Comparison of ENCODE assay signal across 27 cellular contexts in genomic region chr1:84245566-84245965, GRCh38. TPM values are rescaled to one million over a fixed set of nuclear protein-coding genes. Genes with fewer than 3 reads are reported as not detected.
DNase-seq lines count a peak whose midpoint lies in the region; ATAC-seq and TF ChIP-seq lines count a peak whose summit lies in the region.
"Had no signal": no experiment of that assay in that cellular context is flagged by ENCODE, and none has a peak within 500 bp of the region (broad histone marks: within the 10 kb centered on the region; RNA-seq: fewer than 3 reads in every experiment).

No MANE protein-coding gene starts in this region.

- no peaks in the 10 kb centered on the region for H3K27me3 Mint-ChIP-seq in natural killer cell treated with Interleukin-12 subunit alpha and Interleukin-12 subunit beta and Interleukin-15 and Interleukin-18, amount 100 ng/mL, for 72 hours
- H3K27me3 Mint-ChIP-seq: activated CD4-positive, alpha-beta T cell treated with anti-CD3 and anti-CD28 coated beads for 36 hours; activated T-cell treated with anti-CD3 and anti-CD28 coated beads, Interleukin-2, amount 50 U/mL, for 24 hours; IgD-negative memory B cell; stimulated activated naive CD8-positive, alpha-beta T cell treated with anti-CD3 and anti-CD28 coated beads, Interleukin-15, Interleukin-2, amounts not matched to agents 100 ng/mL and 50 ng/mL, for 24 hours had no signal

- DNase-seq in CMK (ENCODE audit: low read depth), result peak; percentile 30
- DNase-seq in RPMI7951 (ENCODE audit: low read depth), result peak; percentile 53
- DNase-seq in fibroblast of mammary gland (ENCODE audit: low read depth), result peak; percentile 13
- no peak for DNase-seq in natural killer cell treated with Interleukin-12 subunit alpha and Interleukin-12 subunit beta and Interleukin-15 and Interleukin-18, amount 100 ng/mL, for 72 hours (ENCODE audit: low spot score)
- DNase-seq in uterus, result no peak
- DNase-seq: ACHN; activated CD4-positive, alpha-beta T cell treated with anti-CD3 and anti-CD28 coated beads for 36 hours; activated CD8-positive, alpha-beta memory T cell treated with anti-CD3 and anti-CD28 coated beads for 24 hours; activated naive CD4-positive, alpha-beta T cell treated with Interleukin-2 at 50 U/mL for 16 hours; activated T-cell treated with anti-CD3 and anti-CD28 coated beads, Interleukin-2, amount 50 U/mL, for 24 hours; C1 segment of cervical spinal cord; foreskin keratinocyte; GOT3; islet precursor cell; lower lobe of right lung; MM.1S; NCI-H1436 treated with DMSO at 0.1 percent for 48 hours; NCI-H69; Right ventricle myocardium superior; stimulated activated CD4-positive, alpha-beta T cell treated with anti-CD3 and anti-CD28 coated beads, Interleukin-4, amount 100 ng/mL, for 4 hours; transverse colon had no signal

- H3K9me3 Mint-ChIP-seq in natural killer cell treated with Interleukin-12 subunit alpha and Interleukin-12 subunit beta and Interleukin-15 and Interleukin-18, amount 100 ng/mL, for 72 hours, result peaks cover 3% of the 10 kb centered on the region

- H3K4me3 ChIP-seq in fibroblast of mammary gland (ENCODE audit: control insufficient read depth, low read depth, low read length), result no peak overlapping the region
- H3K4me3 ChIP-seq in uterus, result no peak overlapping the region
- H3K4me3 ChIP-seq: lower lobe of right lung, transverse colon had no signal

- intact Hi-C loops in uterus (cut with DNase I; ENCODE audit: low total_unique reads), result no loop called here

- H3K9me3 ChIP-seq in uterus, result no peaks in the 10 kb centered on the region
- H3K9me3 ChIP-seq: lower lobe of right lung, neutrophil had no signal

- H3K27ac Mint-ChIP-seq in natural killer cell treated with Interleukin-12 subunit alpha and Interleukin-12 subunit beta and Interleukin-15 and Interleukin-18, amount 100 ng/mL, for 72 hours, result peak overlapping the region in 1 of 2 donors; percentile 31
- H3K27ac Mint-ChIP-seq: activated CD4-positive, alpha-beta T cell treated with anti-CD3 and anti-CD28 coated beads for 36 hours; activated T-cell treated with anti-CD3 and anti-CD28 coated beads, Interleukin-2, amount 50 U/mL, for 24 hours; IgD-negative memory B cell; stimulated activated naive CD8-positive, alpha-beta T cell treated with anti-CD3 and anti-CD28 coated beads, Interleukin-15, Interleukin-2, amounts not matched to agents 100 ng/mL and 50 ng/mL, for 24 hours had no signal

- ATAC-seq in natural killer cell treated with Interleukin-12 subunit alpha and Interleukin-12 subunit beta and Interleukin-15 and Interleukin-18, amount 100 ng/mL, for 72 hours, result no peak
- ATAC-seq in GM19324 (IDR thresholded peaks at IDR 0.05; ENCODE audit: low FRiP score, unreplicated experiment) (no peak), HG03520 (IDR thresholded peaks at IDR 0.05; ENCODE audit: unreplicated experiment) (no peak), HG03571 (IDR thresholded peaks at IDR 0.05; ENCODE audit: unreplicated experiment) (no peak)
- ATAC-seq: activated CD4-positive, alpha-beta T cell treated with anti-CD3 and anti-CD28 coated beads for 36 hours; foreskin keratinocyte; lower lobe of right lung had no signal

- peaks cover 14 to 32% of the 10 kb centered on the region in 2 donors for H3K4me1 Mint-ChIP-seq in natural killer cell treated with Interleukin-12 subunit alpha and Interleukin-12 subunit beta and Interleukin-15 and Interleukin-18, amount 100 ng/mL, for 72 hours (ENCODE audit: low read depth in 2 of 2)

- TF ChIP-seq CTCF in fibroblast of mammary gland (conservative IDR thresholded peaks at IDR 0.05; ENCODE audit: control insufficient read depth, insufficient read depth, low read depth, low read length) (no peak), uterus (IDR thresholded peaks at IDR 0.05) (no peak)

- no peaks in the 10 kb centered on the region for H3K36me3 ChIP-seq in uterus
- H3K36me3 ChIP-seq: lower lobe of right lung, neutrophil, transverse colon had no signal

- TF ChIP-seq POLR2A in uterus (IDR thresholded peaks at IDR 0.05), result no peak

- no peaks in the 10 kb centered on the region for H3K27me3 ChIP-seq in uterus
- H3K27me3 ChIP-seq: foreskin keratinocyte, neutrophil, transverse colon had no signal

- peak overlapping the region; percentile 51 for H3K4me3 Mint-ChIP-seq in natural killer cell treated with Interleukin-12 subunit alpha and Interleukin-12 subunit beta and Interleukin-15 and Interleukin-18, amount 100 ng/mL, for 72 hours
- H3K4me3 Mint-ChIP-seq: activated CD4-positive, alpha-beta T cell treated with anti-CD3 and anti-CD28 coated beads for 36 hours; activated T-cell treated with anti-CD3 and anti-CD28 coated beads, Interleukin-2, amount 50 U/mL, for 24 hours; IgD-negative memory B cell; stimulated activated naive CD8-positive, alpha-beta T cell treated with anti-CD3 and anti-CD28 coated beads, Interleukin-15, Interleukin-2, amounts not matched to agents 100 ng/mL and 50 ng/mL, for 24 hours had no signal

- peaks cover 15% of the 10 kb centered on the region for H3K36me3 Mint-ChIP-seq in natural killer cell treated with Interleukin-12 subunit alpha and Interleukin-12 subunit beta and Interleukin-15 and Interleukin-18, amount 100 ng/mL, for 72 hours

- no peaks in the 10 kb centered on the region for H3K4me1 ChIP-seq in uterus
- H3K4me1 ChIP-seq: foreskin keratinocyte, lower lobe of right lung had no signal

- H3K27ac ChIP-seq in uterus, result peak overlapping the region in 1 of 2 donors; percentile 64
- H3K27ac ChIP-seq: foreskin keratinocyte, lower lobe of right lung, neutrophil had no signal

RNA-seq across cellular contexts. Expression of gene SAMD13, which starts 55.9 kb away (rescaled TPM):
- 2.9 and 3.5 TPM in 2 replicates for total RNA-seq in RPMI7951 (2014; rRNA removed; shearing (Covaris generic))
- total RNA-seq in natural killer cell treated with Interleukin-12 subunit alpha and Interleukin-12 subunit beta and Interleukin-15 and Interleukin-18, amount 100 ng/mL, for 72 hours, result under 1 TPM in 1 of 2 donors, not detected in 1; 0.33 TPM
- 1 to 10 TPM in 2 of 4 donors, under 1 TPM in 1, not detected in 1; 0.77 to 5.7 (median 1.8) TPM for total RNA-seq in uterus

Comparison
In these comparisons a context has a peak if more than half of its experiments do, and no peak if none do; other contexts are left out.
1. DNase-seq: peak in CMK (single experiment), RPMI7951 (single experiment) and fibroblast of mammary gland (single experiment); none in natural killer cell treated with Interleukin-12 subunit alpha and Interleukin-12 subunit beta and Interleukin-15 and Interleukin-18, amount 100 ng/mL, for 72 hours (single experiment) and uterus (0 of 2).